Comparison of ENCODE assay signal across 20 cellular contexts in the genomic region with DNA sequence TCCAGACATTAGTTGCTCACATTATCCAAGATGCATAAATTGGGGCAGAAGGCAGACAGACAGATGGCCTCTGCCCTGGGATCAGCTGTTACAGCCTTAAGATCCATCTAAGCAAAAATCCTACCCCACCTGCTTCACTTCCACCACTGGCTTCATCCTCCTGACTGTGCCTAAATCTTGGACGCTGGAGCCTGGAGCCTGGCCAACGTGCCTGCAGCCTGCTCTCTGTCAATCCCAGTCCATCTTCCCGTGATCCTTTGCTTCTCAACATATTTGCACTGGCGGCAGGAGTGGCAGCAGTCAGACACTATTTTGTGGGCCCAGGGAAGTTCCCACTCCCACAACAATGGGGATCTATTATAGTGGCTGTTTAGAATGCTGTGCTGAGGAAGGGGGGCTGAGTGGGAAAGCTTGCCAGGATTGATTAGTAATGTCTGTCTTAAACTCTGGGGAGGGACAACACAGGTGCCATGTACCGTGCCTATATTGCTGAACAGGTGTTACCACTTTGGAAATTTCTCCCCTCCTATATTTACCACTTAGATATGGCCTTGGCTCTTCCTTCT.
DNase-seq lines count a peak whose midpoint lies in the region; ATAC-seq and FAIRE-seq lines count a peak whose summit lies in the region.
"Had no signal": no experiment of that assay in that cellular context is flagged by ENCODE, and none has a peak within 500 bp of the region (broad histone marks: within the 10 kb centered on the region; RNA-seq: fewer than 3 reads in every experiment).

No MANE protein-coding gene starts in this region.

- DNase-seq in Right ventricle myocardium superior (peak; percentile 65), cardiac septum (ENCODE audit: low spot score) (no peak), SHP77 treated with DMSO at 0.1 percent for 48 hours (lab: John Stamatoyannopoulos, UW) (peak; percentile 80), left cardiac atrium (no peak), urothelium cell line (ENCODE audit: low spot score) (no peak), SW 1271 (lab: John Stamatoyannopoulos, UW) (no peak), glomerular visceral epithelial cell (ENCODE audit: extremely low spot score) (no peak), islet precursor cell (no peak)
- DNase-seq: activated gamma-delta T cell treated with Interleukin-2 at 50 U/mL for 16 hours; activated T-cell treated with anti-CD3 and anti-CD28 coated beads, Interleukin-2, amount 50 U/mL, for 1 hour; DMS153; GDM1; KG1; NCI-H1694; NCI-H446 treated with DMSO at 0.1 percent for 48 hours; nephron progenitor cell; RPMI8226 had no signal

- FAIRE-seq in urothelium cell line (lab: Jason Lieb, UNC) = peak; percentile 59
- FAIRE-seq: endometrium, TTC549 had no signal

- intact Hi-C loops in Right ventricle myocardium superior (cut with DNase I) = no loop called here
- intact Hi-C loops in cardiac septum (cut with DNase I) = loop anchor here (10.0 kb wide), 1 partner anchor 148 kb away; no protein-coding TSS in a partner anchor
- intact Hi-C loops in left cardiac atrium (cut with DNase I) = no loop called here

- peak; percentile 84 for ATAC-seq in Right ventricle myocardium superior (ENCODE audit: poor library complexity)
- ATAC-seq in left cardiac atrium = peak; percentile 25 to 52
- ATAC-seq: HCT116 had no signal

Comparison
In these comparisons a context has a peak if more than half of its experiments do, and no peak if none do; other contexts are left out.
1. DNase-seq: peak in Right ventricle myocardium superior (single experiment) and SHP77 treated with DMSO at 0.1 percent for 48 hours (single experiment); none in cardiac septum (single experiment), left cardiac atrium (single experiment), urothelium cell line (single experiment), SW 1271 (0 of 2), glomerular visceral epithelial cell (single experiment) and islet precursor cell (single experiment).